14 cellular contexts compared by ENCODE assay signal in the genomic region with DNA sequence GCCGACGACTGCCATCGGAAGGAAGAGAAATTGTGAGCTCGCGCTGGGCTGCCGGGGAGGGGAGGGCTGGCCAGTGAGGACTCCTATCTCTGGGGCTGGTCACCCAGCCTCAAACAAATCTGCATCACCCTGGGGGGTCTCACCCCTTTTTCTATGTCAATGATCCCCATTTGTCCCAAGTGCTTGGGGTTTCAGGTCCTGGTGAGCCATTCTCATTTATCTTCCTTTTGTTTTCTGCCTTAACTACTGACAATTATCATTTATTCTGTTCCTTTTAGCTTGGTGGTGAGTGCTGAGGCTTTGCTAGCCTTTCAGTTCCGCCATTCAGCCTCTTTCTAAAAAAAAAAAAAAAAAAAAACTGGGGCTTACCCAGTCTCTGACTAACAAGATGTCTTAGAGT. TPM values are rescaled to one million over a fixed set of nuclear protein-coding genes. Genes with fewer than 3 reads are reported as not detected.
A peak's percentile ranks its signal among the peaks of the same experiment; 100 is the strongest.
DNase-seq lines count a peak whose midpoint lies in the region; ATAC-seq, FAIRE-seq and TF ChIP-seq lines count a peak whose summit lies in the region.
"Had no signal": no experiment of that assay in that cellular context is flagged by ENCODE, and none has a peak within 500 bp of the region (broad histone marks: within the 10 kb centered on the region; RNA-seq: fewer than 3 reads in every experiment).

No MANE protein-coding gene starts in this region.

- H3K36me3 ChIP-seq in osteoblast (ENCODE audit: insufficient read depth, low read length) (no peaks in the 10 kb centered on the region), gastrocnemius medialis (no peaks in the 10 kb centered on the region)
- H3K36me3 ChIP-seq: Peyer's patch, right atrium auricular region had no signal

- H3K27ac ChIP-seq in osteoblast (ENCODE audit: low read depth, low read length) (no peak overlapping the region), gastrocnemius medialis (no peak overlapping the region)
- H3K27ac ChIP-seq: epithelial cell of prostate, right atrium auricular region had no signal

- peaks cover 7% of the 10 kb centered on the region for H3K27me3 ChIP-seq in osteoblast (ENCODE audit: insufficient read depth, low read length)
- no peaks in the 10 kb centered on the region for H3K27me3 ChIP-seq in gastrocnemius medialis
- H3K27me3 ChIP-seq: Peyer's patch, right atrium auricular region had no signal

- H3K4me1 ChIP-seq in osteoblast (ENCODE audit: insufficient read depth, low read length), result peaks cover 7% of the 10 kb centered on the region
- H3K4me1 ChIP-seq in gastrocnemius medialis, result no peaks in the 10 kb centered on the region
- H3K4me1 ChIP-seq: Peyer's patch, right atrium auricular region had no signal

- no peak for FAIRE-seq in HTR-8/SVneo (lab: Jason Lieb, UNC)

- peak overlapping the region; percentile 79 for H2AFZ ChIP-seq in osteoblast (ENCODE audit: low read length)

- H3K9me3 ChIP-seq in osteoblast (ENCODE audit: low read depth, low read length) (no peaks in the 10 kb centered on the region), gastrocnemius medialis (no peaks in the 10 kb centered on the region)
- H3K9me3 ChIP-seq: Peyer's patch, right atrium auricular region had no signal

- ATAC-seq in GM19372 (IDR thresholded peaks at IDR 0.05; ENCODE audit: low read depth, unreplicated experiment) (peak; percentile 66), HG02885 (IDR thresholded peaks at IDR 0.05; ENCODE audit: poor library complexity, unreplicated experiment) (peak; percentile 74), gastrocnemius medialis (no peak), HG02623 (IDR thresholded peaks at IDR 0.05; ENCODE audit: unreplicated experiment) (no peak)
- ATAC-seq: T-cell had no signal

- intact Hi-C loops in gastrocnemius medialis (cut with DNase I; ENCODE audit: low total_unique reads), result loop anchor here (2.0 kb wide), 1 partner anchor 241 kb away; no protein-coding TSS in a partner anchor

- H4K20me1 ChIP-seq in osteoblast (ENCODE audit: insufficient read depth, low read length), result no peaks in the 10 kb centered on the region

- in situ Hi-C loops in gastrocnemius medialis (cut with MboI; ENCODE audit: low sequenced_read_pairs in 4 of 4), result no loop called here

- TF ChIP-seq CTCF in osteoblast (IDR thresholded peaks at IDR 0.05; ENCODE audit: extremely low read depth, low read depth, low read length) (no peak), gastrocnemius medialis (IDR thresholded peaks at IDR 0.05 in 4 of 5, conservative IDR thresholded peaks at IDR 0.05 in 1 of 5) (no peak)

- H3K4me3 ChIP-seq in osteoblast (ENCODE audit: insufficient read depth, low read length) (no peak overlapping the region), gastrocnemius medialis (no peak overlapping the region)
- H3K4me3 ChIP-seq: right atrium auricular region had no signal

- peak overlapping the region; percentile 40 for H3K4me2 ChIP-seq in osteoblast (ENCODE audit: insufficient read depth, low read length)

- H3K79me2 ChIP-seq in osteoblast (ENCODE audit: insufficient read depth, low read length), result no peaks in the 10 kb centered on the region

- peak; percentile 3 for DNase-seq in amniotic epithelial cell (ENCODE audit: low read depth)
- DNase-seq in osteoblast (ENCODE audit: insufficient read length, low spot score, missing footprints), result no peak
- no peak for DNase-seq in HTR-8/SVneo (ENCODE audit: insufficient read length, low spot score)
- no peak for DNase-seq in NCI-H2196 treated with DMSO at 0.1 percent for 48 hours (lab: John Stamatoyannopoulos, UW; ENCODE audit: unreplicated experiment)
- no peak for DNase-seq in gastrocnemius medialis
- DNase-seq: central memory CD4-positive, alpha-beta T cell; MM.1S had no signal

- no peak for TF ChIP-seq POLR2A in gastrocnemius medialis (IDR thresholded peaks at IDR 0.05)

RNA-seq across cellular contexts. Expression of a gene that starts 22.8 kb away (rescaled TPM):
- total RNA-seq in osteoblast (under 0.01 and 0.36 TPM in 2 replicates), gastrocnemius medialis (under 1 TPM; 0.07 to 0.42 (median 0.34) TPM)

Comparison
In these comparisons a context has a peak if more than half of its experiments do, and no peak if none do; other contexts are left out.
1. ATAC-seq: peak in GM19372 (single experiment) and HG02885 (single experiment); none in gastrocnemius medialis (0 of 2) and HG02623 (single experiment).